8 cellular contexts compared by ENCODE assay signal in the genomic region with DNA sequence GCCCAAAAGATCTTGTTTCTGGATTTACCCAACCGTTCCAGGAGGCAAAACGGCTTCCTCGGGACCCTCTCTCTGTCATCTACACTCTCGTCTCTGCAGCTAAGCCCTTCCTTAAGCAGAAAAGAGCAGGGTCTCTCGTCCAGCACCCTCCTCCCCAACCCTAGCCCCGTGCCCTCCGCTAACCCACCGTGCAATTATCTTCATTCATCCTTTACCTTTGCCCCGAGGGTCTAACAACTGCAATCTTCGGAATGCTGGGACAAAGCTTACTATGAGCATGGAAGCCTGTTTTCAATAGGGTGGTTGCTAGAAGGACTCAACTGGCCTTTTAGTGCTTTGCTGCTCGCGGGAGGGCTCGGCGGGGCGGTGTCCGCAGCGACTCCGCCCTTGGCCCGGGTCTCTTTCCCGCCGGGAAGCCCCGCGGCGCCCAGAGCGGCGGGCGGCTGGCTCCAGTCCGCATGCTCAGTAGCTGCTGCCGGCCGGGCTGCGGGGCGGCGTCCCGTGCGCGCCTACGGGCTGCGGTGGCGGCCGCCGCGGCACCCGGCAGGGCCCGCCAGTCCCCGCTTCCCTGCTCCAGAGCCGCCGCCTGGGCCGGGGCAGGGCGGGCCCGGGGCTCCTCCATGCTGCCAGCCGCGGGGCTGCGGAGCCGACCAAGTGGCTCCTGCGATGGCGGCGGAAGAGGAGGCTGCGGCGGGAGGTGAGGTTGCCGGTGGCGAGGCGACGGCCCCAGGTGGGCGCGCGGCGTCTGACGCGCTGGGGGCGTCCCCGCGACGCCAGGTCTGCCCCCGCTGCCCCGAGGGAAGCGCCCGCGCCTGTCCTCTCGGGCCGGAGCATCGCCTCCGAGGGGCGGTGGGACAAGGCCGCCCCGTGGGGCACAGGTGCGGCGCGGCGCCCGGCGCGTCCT. TPM values are rescaled to one million over a fixed set of nuclear protein-coding genes. Genes with fewer than 3 reads are reported as not detected.
DNase-seq lines count a peak whose midpoint lies in the region; ATAC-seq, FAIRE-seq and TF ChIP-seq lines count a peak whose summit lies in the region.

A gene with protein sequence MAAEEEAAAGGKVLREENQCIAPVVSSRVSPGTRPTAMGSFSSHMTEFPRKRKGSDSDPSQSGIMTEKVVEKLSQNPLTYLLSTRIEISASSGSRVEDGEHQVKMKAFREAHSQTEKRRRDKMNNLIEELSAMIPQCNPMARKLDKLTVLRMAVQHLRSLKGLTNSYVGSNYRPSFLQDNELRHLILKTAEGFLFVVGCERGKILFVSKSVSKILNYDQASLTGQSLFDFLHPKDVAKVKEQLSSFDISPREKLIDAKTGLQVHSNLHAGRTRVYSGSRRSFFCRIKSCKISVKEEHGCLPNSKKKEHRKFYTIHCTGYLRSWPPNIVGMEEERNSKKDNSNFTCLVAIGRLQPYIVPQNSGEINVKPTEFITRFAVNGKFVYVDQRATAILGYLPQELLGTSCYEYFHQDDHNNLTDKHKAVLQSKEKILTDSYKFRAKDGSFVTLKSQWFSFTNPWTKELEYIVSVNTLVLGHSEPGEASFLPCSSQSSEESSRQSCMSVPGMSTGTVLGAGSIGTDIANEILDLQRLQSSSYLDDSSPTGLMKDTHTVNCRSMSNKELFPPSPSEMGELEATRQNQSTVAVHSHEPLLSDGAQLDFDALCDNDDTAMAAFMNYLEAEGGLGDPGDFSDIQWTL (plus strand): TSS at position 430 of the 904 bp plus-strand sequence. CDS start 237 bp downstream, at position 667.

- H3K9me3 Mint-ChIP-seq in activated naive CD8-positive, alpha-beta T cell treated with anti-CD3 and anti-CD28 coated beads for 36 hours = no peaks in the 10 kb centered on the region

- H3K36me3 Mint-ChIP-seq in activated naive CD8-positive, alpha-beta T cell treated with anti-CD3 and anti-CD28 coated beads for 36 hours = peaks cover 3% of the 10 kb centered on the region

- peak; percentile 86 for ATAC-seq in left ventricle myocardium superior

- peaks cover 51% of the 10 kb centered on the region for H3K27me3 Mint-ChIP-seq in activated naive CD8-positive, alpha-beta T cell treated with anti-CD3 and anti-CD28 coated beads for 36 hours

- peak within 1 kb of the TSS; percentile 67 for H3K4me3 ChIP-seq in retinal pigment epithelial cell (ENCODE audit: low read length)

- no peak within 1 kb of the TSS for H3K27ac ChIP-seq in RWPE1

- FAIRE-seq in D721Med (lab: Jason Lieb, UNC) = no peak

- CTCF ChIA-PET in RWPE1 (lab: Yijun Ruan, JAX) = interaction anchor here (0.6 to 1.2 kb wide), 4 partner anchors 15 to 366 kb away, joined by 3 to 4 read pairs (median 4); no protein-coding TSS in a partner anchor

- H3K4me1 Mint-ChIP-seq in activated naive CD8-positive, alpha-beta T cell treated with anti-CD3 and anti-CD28 coated beads for 36 hours = peaks cover 38% of the 10 kb centered on the region

- POLR2A ChIA-PET in RWPE1 (lab: Yijun Ruan, JAX; ENCODE audit: low non-redundant PET) = no interaction called here

- no peak for TF ChIP-seq CTCF in D721Med (IDR thresholded peaks at IDR 0.05; ENCODE audit: insufficient read depth, missing control alignments)
- no peak for TF ChIP-seq CTCF in GM20000 (IDR thresholded peaks at IDR 0.05; ENCODE audit: extremely low read depth, missing control alignments)
- no peak for TF ChIP-seq CTCF in RWPE1 (conservative IDR thresholded peaks at IDR 0.05; ENCODE audit: low read depth)
- no peak for TF ChIP-seq CTCF in retinal pigment epithelial cell (conservative IDR thresholded peaks at IDR 0.05; ENCODE audit: low read depth, low read length)

- intact Hi-C loops in left ventricle myocardium superior (cut with micrococcal nuclease) = no loop called here

- peak within 1 kb of the TSS; percentile 90 for H3K27ac Mint-ChIP-seq in activated naive CD8-positive, alpha-beta T cell treated with anti-CD3 and anti-CD28 coated beads for 36 hours

- peak; percentile 26 for DNase-seq in D721Med (ENCODE audit: insufficient read length, low spot score)
- DNase-seq in GM20000 (ENCODE audit: low spot score) = peak; percentile 82
- DNase-seq in HT-29 (ENCODE audit: low spot score) = peak; percentile 60
- peak; percentile 29 for DNase-seq in RWPE1 (ENCODE audit: low spot score)
- DNase-seq in activated naive CD8-positive, alpha-beta T cell treated with anti-CD3 and anti-CD28 coated beads for 36 hours = peak; percentile 60
- peak; percentile 67 for DNase-seq in left ventricle myocardium superior
- DNase-seq in retinal pigment epithelial cell (ENCODE audit: low read depth) = no peak
- no peak for DNase-seq in GOT3 (lab: John Stamatoyannopoulos, UW)

- peak within 1 kb of the TSS; percentile 92 for H3K4me3 Mint-ChIP-seq in activated naive CD8-positive, alpha-beta T cell treated with anti-CD3 and anti-CD28 coated beads for 36 hours

RNA-seq across cellular contexts. Expression of the gene that starts here (rescaled TPM):
- total RNA-seq in HT-29 (2014; rRNA removed; shearing (Covaris generic)) = 20.2 and 22.3 TPM in 2 replicates
- total RNA-seq in activated naive CD8-positive, alpha-beta T cell treated with anti-CD3 and anti-CD28 coated beads for 36 hours = 10 to 100 TPM; 10.8 to 13.3 TPM
- 2.5 TPM for total RNA-seq in left ventricle myocardium superior

Comparison
In these comparisons a context has a peak if more than half of its experiments do, and no peak if none do; other contexts are left out.
1. DNase-seq: peak in D721Med (single experiment), GM20000 (single experiment), HT-29 (single experiment), RWPE1 (single experiment), activated naive CD8-positive, alpha-beta T cell treated with anti-CD3 and anti-CD28 coated beads for 36 hours (single experiment) and left ventricle myocardium superior (single experiment); none in retinal pigment epithelial cell (single experiment) and GOT3 (single experiment).